ENCODE assay signal across 1 cellular context in the genomic region with DNA sequence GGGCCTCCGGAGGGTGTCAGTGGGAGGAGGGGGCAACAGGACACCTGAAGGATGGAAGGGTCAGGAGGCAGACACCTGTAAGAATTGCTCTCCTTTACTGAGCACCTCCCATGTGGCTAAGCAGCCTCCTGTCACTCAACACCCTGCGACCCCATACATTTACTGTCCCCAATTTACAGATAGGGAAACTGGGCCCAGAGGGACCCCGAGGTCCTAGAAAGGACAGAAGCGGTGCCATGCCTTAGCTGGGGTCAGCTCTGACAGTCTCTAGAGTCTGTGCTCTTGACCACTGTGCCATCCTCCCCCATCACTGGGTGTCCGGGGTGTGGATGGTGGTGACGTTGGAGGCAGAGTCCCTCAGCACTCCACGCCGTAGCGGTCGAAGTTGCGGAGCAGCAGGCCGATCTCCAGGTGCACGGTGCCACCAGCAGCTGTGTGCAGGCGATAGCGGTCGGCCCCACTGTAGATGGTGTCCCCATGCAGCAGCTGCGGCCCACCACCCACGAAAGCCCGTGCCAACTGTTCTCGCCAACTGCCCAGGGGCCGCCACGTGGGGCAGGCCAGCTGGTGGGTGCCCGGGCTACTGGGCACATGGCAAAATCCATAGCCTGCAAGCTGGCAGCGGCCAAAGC.
TF ChIP-seq lines count a peak whose summit lies in the region.

No MANE protein-coding gene starts in this region.

TF ChIP-seq in WTC11, 78 proteins besides CTCF, POLR2A, EP300 and RAD21 (continued from another document):
- TF ChIP-seq, protein P1, sequence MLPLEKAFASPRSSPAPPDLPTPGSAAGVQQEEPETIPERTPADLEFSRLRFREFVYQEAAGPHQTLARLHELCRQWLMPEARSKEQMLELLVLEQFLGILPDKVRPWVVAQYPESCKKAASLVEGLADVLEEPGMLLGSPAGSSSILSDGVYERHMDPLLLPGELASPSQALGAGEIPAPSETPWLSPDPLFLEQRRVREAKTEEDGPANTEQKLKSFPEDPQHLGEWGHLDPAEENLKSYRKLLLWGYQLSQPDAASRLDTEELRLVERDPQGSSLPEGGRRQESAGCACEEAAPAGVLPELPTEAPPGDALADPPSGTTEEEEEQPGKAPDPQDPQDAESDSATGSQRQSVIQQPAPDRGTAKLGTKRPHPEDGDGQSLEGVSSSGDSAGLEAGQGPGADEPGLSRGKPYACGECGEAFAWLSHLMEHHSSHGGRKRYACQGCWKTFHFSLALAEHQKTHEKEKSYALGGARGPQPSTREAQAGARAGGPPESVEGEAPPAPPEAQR (CRISPR knock-in tag; IDR thresholded peaks at IDR 0.05) = no peak
- TF ChIP-seq SP1 (CRISPR knock-in tag; conservative IDR thresholded peaks at IDR 0.05) = no peak
